Comparison of ENCODE assay signal across 7 cellular contexts in the genomic region with DNA sequence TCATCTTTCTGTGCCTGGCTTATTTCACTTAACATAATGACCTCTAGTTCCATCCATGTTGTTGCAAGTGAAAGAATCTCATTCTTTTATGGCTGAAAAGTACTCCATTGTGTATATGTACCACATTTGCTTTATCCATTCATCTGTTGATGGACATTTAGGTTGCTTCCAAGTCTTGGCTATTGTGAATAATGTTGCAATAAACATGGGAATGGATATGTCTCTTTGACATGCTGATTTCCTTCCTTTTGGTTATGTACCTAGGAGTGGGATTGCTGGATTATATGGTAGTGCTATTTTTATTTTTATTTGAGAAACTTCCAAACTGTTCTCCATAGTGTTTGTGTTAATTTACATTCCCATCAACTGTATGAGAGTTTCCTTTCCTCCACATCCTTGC.
"Had no signal": no experiment of that assay in that cellular context is flagged by ENCODE, and none has a peak within 500 bp of the region (broad histone marks: within the 10 kb centered on the region; RNA-seq: fewer than 3 reads in every experiment).

No MANE protein-coding gene starts in this region.

- H3K4me3 Mint-ChIP-seq: GM23338, H9, HFFc6 had no signal

- H3K9me3 Mint-ChIP-seq: GM23338 had no signal

- DNase-seq: GM23248, GOT3, H7, H9, HCEC 1CT, HFFc6 had no signal

- H3K27ac Mint-ChIP-seq: GM23338, H9, HFFc6 had no signal

- H3K4me1 Mint-ChIP-seq: GM23338, H9 had no signal
